ENCODE assay signal across 9 cellular contexts in genomic region chr3:10941972-10942371, GRCh38. TPM values are rescaled to one million over a fixed set of nuclear protein-coding genes. Genes with fewer than 3 reads are reported as not detected.
DNase-seq lines count a peak whose midpoint lies in the region; ATAC-seq and TF ChIP-seq lines count a peak whose summit lies in the region.
"Had no signal": no experiment of that assay in that cellular context is flagged by ENCODE, and none has a peak within 500 bp of the region (broad histone marks: within the 10 kb centered on the region; RNA-seq: fewer than 3 reads in every experiment).

No MANE protein-coding gene starts in this region.

- ATAC-seq in left lung (peak; percentile 48), GM18907 (IDR thresholded peaks at IDR 0.05; ENCODE audit: unreplicated experiment) (no peak), HG02973 (IDR thresholded peaks at IDR 0.05; ENCODE audit: unreplicated experiment) (no peak)

- H3K4me3 Mint-ChIP-seq in activated T-cell treated with anti-CD3 and anti-CD28 coated beads, Interleukin-2, amount 50 U/mL, for 24 hours: no peak overlapping the region

- DNase-seq in GM13976 (ENCODE audit: low spot score) (no peak), left lung (no peak), NCI-H1694 (lab: John Stamatoyannopoulos, UW) (no peak), SW480 (ENCODE audit: low spot score) (no peak)
- peak; percentile 51 for DNase-seq in activated T-cell treated with anti-CD3 and anti-CD28 coated beads, Interleukin-2, amount 50 U/mL, for 24 hours

- in situ Hi-C loops in GM13976 (cut with MboI; ENCODE audit: low sequenced_read_pairs, unreplicated experiment): loop anchor here (25.0 kb wide), 1 partner anchor 395 kb away; no protein-coding TSS in a partner anchor

- H3K27ac ChIP-seq in 22Rv1: no peak overlapping the region
- no peak overlapping the region for H3K27ac ChIP-seq in left lung

- H3K36me3 ChIP-seq in left lung: no peaks in the 10 kb centered on the region

- TF ChIP-seq CTCF in 22Rv1 (IDR thresholded peaks at IDR 0.05) (peak; percentile 80), GM13976 (IDR thresholded peaks at IDR 0.05; ENCODE audit: borderline replicate concordance, control extremely low read depth, extremely low read depth, insufficient read depth, missing control alignments) (peak; percentile 27), left lung (IDR thresholded peaks at IDR 0.05) (peak; percentile 60 to 70)

- H3K27me3 Mint-ChIP-seq in activated T-cell treated with anti-CD3 and anti-CD28 coated beads, Interleukin-2, amount 50 U/mL, for 24 hours: peaks cover 16% of the 10 kb centered on the region

- H3K27me3 ChIP-seq in left lung: no peaks in the 10 kb centered on the region

- intact Hi-C loops in left lung (cut with DNase I): loop anchor here in 1 of 2 donors (10.0 kb wide), 1 partner anchor 113 kb away; no protein-coding TSS in a partner anchor

- H3K4me1 Mint-ChIP-seq in activated T-cell treated with anti-CD3 and anti-CD28 coated beads, Interleukin-2, amount 50 U/mL, for 24 hours (ENCODE audit: low read depth): no peaks in the 10 kb centered on the region

- no peaks in the 10 kb centered on the region for H3K9me3 ChIP-seq in left lung

- H3K4me3 ChIP-seq in left lung: no peak overlapping the region

- no peaks in the 10 kb centered on the region for H3K4me1 ChIP-seq in left lung

- no peaks in the 10 kb centered on the region for H3K36me3 Mint-ChIP-seq in activated T-cell treated with anti-CD3 and anti-CD28 coated beads, Interleukin-2, amount 50 U/mL, for 24 hours (ENCODE audit: low read depth)

- H3K27ac Mint-ChIP-seq in activated T-cell treated with anti-CD3 and anti-CD28 coated beads, Interleukin-2, amount 50 U/mL, for 24 hours: no peak overlapping the region

- H3K9me3 Mint-ChIP-seq in activated T-cell treated with anti-CD3 and anti-CD28 coated beads, Interleukin-2, amount 50 U/mL, for 24 hours: no peaks in the 10 kb centered on the region

RNA-seq across cellular contexts. Expression of gene SLC6A1, which starts 50.6 kb away (rescaled TPM):
- 1 to 10 TPM in 1 of 2 donors, under 1 TPM in 1; 0.97 to 1.7 TPM for total RNA-seq in left lung
- total RNA-seq: NCI-H460 had no signal

Comparison
In these comparisons a context has a peak if more than half of its experiments do, and no peak if none do; other contexts are left out.
1. CTCF ChIP-seq: peak in every context shown above with its lines; median percentile 80 in 22Rv1; 65 in left lung; 27 in GM13976.